1 cellular context compared by ENCODE assay signal in genomic region chr10:91590904-91591791, GRCh38.
TF ChIP-seq lines count a peak whose summit lies in the region.

No MANE protein-coding gene starts in this region.

TF ChIP-seq in K562, 482 proteins besides CTCF, POLR2A, EP300 and RAD21 (continued from another document and continues in another):
- TF ChIP-seq MGA (IDR thresholded peaks at IDR 0.05) (peak; percentile 29), HDAC2 (IDR thresholded peaks at IDR 0.05) (peak; percentile 32; the same call in 1 of the 2 replicates), MBD2 (IDR thresholded peaks at IDR 0.05; ENCODE audit: borderline replicate concordance, low read depth) (0 out of 2 replicates have a peak, but pooled peaks have one; percentile 42), ZFPM2 (CRISPR knock-in tag; IDR thresholded peaks at IDR 0.05) (no peak), ZNF407 (IDR thresholded peaks at IDR 0.05; ENCODE audit: low read depth) (no peak), ZNF395 (CRISPR knock-in tag; IDR thresholded peaks at IDR 0.05) (no peak), MAX (CRISPR knock-in tag; IDR thresholded peaks at IDR 0.05) (peak; percentile 61; the same call in 1 of the 2 replicates), RFX5 (IDR thresholded peaks at IDR 0.05; ENCODE audit: low read depth, low read length) (no peak), PKNOX1 (IDR thresholded peaks at IDR 0.05) (no peak), MEF2D (tag; conservative IDR thresholded peaks at IDR 0.05; ENCODE audit: low read depth) (peak; percentile 80), SRSF9 (IDR thresholded peaks at IDR 0.05; ENCODE audit: borderline replicate concordance, low read depth, low read length) (no peak), ZFP36 (IDR thresholded peaks at IDR 0.05; ENCODE audit: low read depth, low read length, partially characterized antibody) (peak; percentile 79), MTA3 (IDR thresholded peaks at IDR 0.05; ENCODE audit: borderline replicate concordance) (0 out of 2 replicates have a peak, but pooled peaks have one; percentile 33), ZNF740 (CRISPR knock-in tag; IDR thresholded peaks at IDR 0.05) (no peak), ZNF740 (tag; IDR thresholded peaks at IDR 0.05) (no peak), SMARCA4 (IDR thresholded peaks at IDR 0.05) (peak; percentile 92), TCFL5 (CRISPR knock-in tag; conservative IDR thresholded peaks at IDR 0.05) (no peak), FOXA1 (IDR thresholded peaks at IDR 0.05; ENCODE audit: borderline replicate concordance) (peak; percentile 66; the same call in 1 of the 2 replicates), ZNF668 (CRISPR knock-in tag; IDR thresholded peaks at IDR 0.05) (no peak), TRIM24 (IDR thresholded peaks at IDR 0.05) (peak in 1 of 2 experiments; percentile 55; a peak in 2 of 4 replicates), HDGF (IDR thresholded peaks at IDR 0.05) (no peak), FOXA3 (CRISPR knock-in tag; conservative IDR thresholded peaks at IDR 0.05 in 1 of 2, IDR thresholded peaks at IDR 0.05 in 1 of 2) (peak; percentile 98 to 100)
